ENCODE assay signal across 14 cellular contexts in genomic region chr2:869894-870293, GRCh38.
DNase-seq lines count a peak whose midpoint lies in the region; ATAC-seq and TF ChIP-seq lines count a peak whose summit lies in the region.
"Had no signal": no experiment of that assay in that cellular context is flagged by ENCODE, and none has a peak within 500 bp of the region (broad histone marks: within the 10 kb centered on the region; RNA-seq: fewer than 3 reads in every experiment).

No MANE protein-coding gene starts in this region.

- H3K27ac Mint-ChIP-seq in GM23338 (peak overlapping the region; percentile 74), T-helper 17 cell (peak overlapping the region; percentile 76)
- H3K27ac Mint-ChIP-seq in naive thymus-derived CD4-positive, alpha-beta T cell = no peak overlapping the region
- no peak overlapping the region for H3K27ac Mint-ChIP-seq in activated naive CD4-positive, alpha-beta T cell treated with anti-CD3 and anti-CD28 coated beads, Interleukin-2, amount 10 ng/mL, durations not matched to agents 7 days and 5 days
- H3K27ac Mint-ChIP-seq: CD8-positive, alpha-beta memory T cell had no signal

- H3K4me1 Mint-ChIP-seq in GM23338 (peaks cover 35% of the 10 kb centered on the region), T-helper 17 cell (peaks cover 19% of the 10 kb centered on the region)
- H3K4me1 Mint-ChIP-seq in naive thymus-derived CD4-positive, alpha-beta T cell = peaks cover 0 to 20% (median 0%) of the 10 kb centered on the region in 7 donors
- H3K4me1 Mint-ChIP-seq in activated naive CD4-positive, alpha-beta T cell treated with anti-CD3 and anti-CD28 coated beads, Interleukin-2, amount 10 ng/mL, durations not matched to agents 7 days and 5 days = peaks cover 4% of the 10 kb centered on the region

- 0 out of 2 replicates have a peak overlapping the region, but pooled peaks have one; percentile 3 for H3K4me3 ChIP-seq in BLaER1
- H3K4me3 ChIP-seq in GM23338 = no peak overlapping the region
- no peak overlapping the region for H3K4me3 ChIP-seq in naive thymus-derived CD4-positive, alpha-beta T cell (ENCODE audit: low read length)
- no peak overlapping the region for H3K4me3 ChIP-seq in osteoblast (ENCODE audit: insufficient read depth, low read length)
- H3K4me3 ChIP-seq: HAP-1 had no signal

- H3K27me3 Mint-ChIP-seq in GM23338 (ENCODE audit: insufficient read depth, low read depth, poor library complexity) = peaks cover 13% of the 10 kb centered on the region
- H3K27me3 Mint-ChIP-seq in T-helper 17 cell = peaks cover 30% of the 10 kb centered on the region
- peaks cover 0 to 36% (median 17%) of the 10 kb centered on the region in 5 donors for H3K27me3 Mint-ChIP-seq in naive thymus-derived CD4-positive, alpha-beta T cell
- peaks cover 36% of the 10 kb centered on the region for H3K27me3 Mint-ChIP-seq in activated naive CD4-positive, alpha-beta T cell treated with anti-CD3 and anti-CD28 coated beads, Interleukin-2, amount 10 ng/mL, durations not matched to agents 7 days and 5 days

- H3K9ac ChIP-seq in BLaER1 = peak overlapping the region; percentile 56

- ATAC-seq in GM23338 = no peak
- ATAC-seq in T-helper 17 cell = no peak
- no peak for ATAC-seq in naive thymus-derived CD4-positive, alpha-beta T cell

- H3K4me2 ChIP-seq in BLaER1 (peak overlapping the region; percentile 84), GM23338 (no peak overlapping the region), osteoblast (ENCODE audit: insufficient read depth, low read length) (no peak overlapping the region)

- peaks cover 63% of the 10 kb centered on the region for H3K4me1 ChIP-seq in BLaER1
- H3K4me1 ChIP-seq in GM23338 (ENCODE audit: insufficient read depth) = peaks cover 19% of the 10 kb centered on the region
- H3K4me1 ChIP-seq in naive thymus-derived CD4-positive, alpha-beta T cell (ENCODE audit: control insufficient read depth in 2 of 2, insufficient read depth in 2 of 2, low read length in 2 of 2) = no peaks in the 10 kb centered on the region
- H3K4me1 ChIP-seq in osteoblast (ENCODE audit: insufficient read depth, low read length) = no peaks in the 10 kb centered on the region
- H3K4me1 ChIP-seq: BE2C, Caco-2, HAP-1 had no signal

- intact Hi-C loops in naive thymus-derived CD4-positive, alpha-beta T cell (cut with micrococcal nuclease) = no loop called here

- no peak overlapping the region for H3K27ac ChIP-seq in BLaER1
- H3K27ac ChIP-seq in GM23338 (ENCODE audit: low read depth) = no peak overlapping the region
- peak overlapping the region; percentile 64 for H3K27ac ChIP-seq in naive thymus-derived CD4-positive, alpha-beta T cell (ENCODE audit: low read depth, low read length)
- H3K27ac ChIP-seq in osteoblast (ENCODE audit: low read depth, low read length) = no peak overlapping the region

- TF ChIP-seq CTCF in GM23338 (conservative IDR thresholded peaks at IDR 0.05; ENCODE audit: low read depth in 2 of 2) (no peak), osteoblast (IDR thresholded peaks at IDR 0.05; ENCODE audit: extremely low read depth, low read depth, low read length) (no peak)

- H4K20me1 ChIP-seq in BLaER1 (no peaks in the 10 kb centered on the region), GM23338 (replicated peaks; ENCODE audit: insufficient read depth) (no peaks in the 10 kb centered on the region), osteoblast (ENCODE audit: insufficient read depth, low read length) (no peaks in the 10 kb centered on the region)

- no peaks in the 10 kb centered on the region for H3K9me3 Mint-ChIP-seq in GM23338
- H3K9me3 Mint-ChIP-seq in naive thymus-derived CD4-positive, alpha-beta T cell = peaks cover 0 to 2% (median 0%) of the 10 kb centered on the region in 11 donors
- no peaks in the 10 kb centered on the region for H3K9me3 Mint-ChIP-seq in activated naive CD4-positive, alpha-beta T cell treated with anti-CD3 and anti-CD28 coated beads, Interleukin-2, amount 10 ng/mL, durations not matched to agents 7 days and 5 days
- H3K9me3 Mint-ChIP-seq: CD8-positive, alpha-beta memory T cell; IgD-negative memory B cell had no signal

- H3F3A ChIP-seq in GM23338 (replicated peaks; ENCODE audit: low read depth) = 0 out of 2 replicates have a peak, but pooled peaks cover 3% of the 10 kb centered on the region

- H3K9me3 ChIP-seq in BLaER1 (no peaks in the 10 kb centered on the region), T-helper 17 cell (ENCODE audit: control insufficient read depth, low read length, poor library complexity, severe bottlenecking) (no peaks in the 10 kb centered on the region), osteoblast (ENCODE audit: low read depth, low read length) (no peaks in the 10 kb centered on the region)
- H3K9me3 ChIP-seq in naive thymus-derived CD4-positive, alpha-beta T cell (ENCODE audit: control insufficient read depth in 2 of 3, low read length in 3 of 3) = no peaks in the 10 kb centered on the region
- H3K9me3 ChIP-seq: BE2C, Caco-2, HAP-1 had no signal

- H3K27me3 ChIP-seq in BLaER1 (no peaks in the 10 kb centered on the region), GM23338 (ENCODE audit: insufficient read depth) (peaks cover 2% of the 10 kb centered on the region; the same call in 1 of the 2 replicates), osteoblast (ENCODE audit: insufficient read depth, low read length) (no peaks in the 10 kb centered on the region)
- no peaks in the 10 kb centered on the region for H3K27me3 ChIP-seq in naive thymus-derived CD4-positive, alpha-beta T cell (ENCODE audit: control insufficient read depth in 2 of 2, insufficient read depth in 2 of 2, low read length in 2 of 2)
- H3K27me3 ChIP-seq: BE2C had no signal

- DNase-seq in GM23338 (ENCODE audit: low spot score) (no peak), T-helper 17 cell (no peak), kidney glomerular epithelial cell (lab: John Stamatoyannopoulos, UW) (no peak), NCI-H510A (lab: John Stamatoyannopoulos, UW) (no peak), osteoblast (ENCODE audit: insufficient read length, low spot score, missing footprints) (no peak)
- no peak for DNase-seq in naive thymus-derived CD4-positive, alpha-beta T cell
- no peak for DNase-seq in activated naive CD4-positive, alpha-beta T cell treated with anti-CD3 and anti-CD28 coated beads, Interleukin-2, amount 10 ng/mL, durations not matched to agents 7 days and 5 days
- DNase-seq: BE2C; Caco-2; CD8-positive, alpha-beta memory T cell; GF-D8 had no signal

- CTCF ChIA-PET in naive thymus-derived CD4-positive, alpha-beta T cell (lab: Charles Lee) = no interaction called here
- CTCF ChIA-PET in activated naive CD4-positive, alpha-beta T cell treated with anti-CD3 and anti-CD28 coated beads, Interleukin-2, amount 10 ng/mL, durations not matched to agents 7 days and 5 days (lab: Charles Lee) = no interaction called here

- POLR2A ChIA-PET in naive thymus-derived CD4-positive, alpha-beta T cell (lab: Charles Lee) = no interaction called here

- H3K36me3 Mint-ChIP-seq in GM23338 (ENCODE audit: low read depth) (no peaks in the 10 kb centered on the region), T-helper 17 cell (ENCODE audit: low read depth) (no peaks in the 10 kb centered on the region)
- peaks cover 0 to 5% (median 0%) of the 10 kb centered on the region in 5 donors for H3K36me3 Mint-ChIP-seq in naive thymus-derived CD4-positive, alpha-beta T cell
- no peaks in the 10 kb centered on the region for H3K36me3 Mint-ChIP-seq in activated naive CD4-positive, alpha-beta T cell treated with anti-CD3 and anti-CD28 coated beads, Interleukin-2, amount 10 ng/mL, durations not matched to agents 7 days and 5 days
- H3K36me3 Mint-ChIP-seq: CD8-positive, alpha-beta memory T cell; IgD-negative memory B cell had no signal

- no peak overlapping the region for H3K4me3 Mint-ChIP-seq in GM23338
- H3K4me3 Mint-ChIP-seq in T-helper 17 cell = peak overlapping the region; percentile 76
- peak overlapping the region in 2 of 10 donors; percentile 27 to 52 for H3K4me3 Mint-ChIP-seq in naive thymus-derived CD4-positive, alpha-beta T cell
- no peak overlapping the region for H3K4me3 Mint-ChIP-seq in activated naive CD4-positive, alpha-beta T cell treated with anti-CD3 and anti-CD28 coated beads, Interleukin-2, amount 10 ng/mL, durations not matched to agents 7 days and 5 days
- H3K4me3 Mint-ChIP-seq: IgD-negative memory B cell had no signal

- H3K9me2 ChIP-seq in GM23338 (ENCODE audit: insufficient read depth) = no peaks in the 10 kb centered on the region

- H2AFZ ChIP-seq in GM23338 (no peak overlapping the region), osteoblast (ENCODE audit: low read length) (no peak overlapping the region)

- H3K36me3 ChIP-seq in BLaER1 = no peaks in the 10 kb centered on the region
- no peaks in the 10 kb centered on the region for H3K36me3 ChIP-seq in GM23338 (ENCODE audit: insufficient read depth)
- H3K36me3 ChIP-seq in naive thymus-derived CD4-positive, alpha-beta T cell (ENCODE audit: control insufficient read depth in 2 of 3, insufficient read depth in 3 of 3, low read length in 3 of 3) = no peaks in the 10 kb centered on the region
- no peaks in the 10 kb centered on the region for H3K36me3 ChIP-seq in osteoblast (ENCODE audit: insufficient read depth, low read length)
- H3K36me3 ChIP-seq: BE2C, HAP-1 had no signal

- H3K79me2 ChIP-seq in GM23338 (replicated peaks; ENCODE audit: insufficient read depth) = no peaks in the 10 kb centered on the region
- no peaks in the 10 kb centered on the region for H3K79me2 ChIP-seq in osteoblast (ENCODE audit: insufficient read depth, low read length)

TF ChIP-seq in GM23338, 12 proteins besides CTCF, POLR2A, EP300 and RAD21 (continues in another document):
- TF ChIP-seq ZNF114 (CRISPR knock-in tag; IDR thresholded peaks at IDR 0.05) = no peak
- TF ChIP-seq CREB1 (CRISPR knock-in tag; IDR thresholded peaks at IDR 0.05; ENCODE audit: low read depth) = no peak
- TF ChIP-seq ETS1 (IDR thresholded peaks at IDR 0.05) = no peak

Comparison
In these comparisons a context has a peak if more than half of its experiments do, and no peak if none do; other contexts are left out.
1. H3K27ac Mint-ChIP-seq: peak in GM23338 (single experiment) and T-helper 17 cell (single experiment); none in naive thymus-derived CD4-positive, alpha-beta T cell (0 of 9) and activated naive CD4-positive, alpha-beta T cell treated with anti-CD3 and anti-CD28 coated beads, Interleukin-2, amount 10 ng/mL, durations not matched to agents 7 days and 5 days (single experiment).